Comparison of ENCODE assay signal across 3 cellular contexts in genomic region chr1:247578946-247579460, GRCh38.
A peak's percentile ranks its signal among the peaks of the same experiment; 100 is the strongest.
TF ChIP-seq lines count a peak whose summit lies in the region.

No MANE protein-coding gene starts in this region.

TF ChIP-seq in GM23338, 12 proteins besides CTCF, POLR2A, EP300 and RAD21 (continues in another document):
- no peak for TF ChIP-seq ZNF462 (CRISPR knock-in tag; IDR thresholded peaks at IDR 0.05)
- no peak for TF ChIP-seq NANOG (IDR thresholded peaks at IDR 0.05; ENCODE audit: borderline replicate concordance)
- no peak for TF ChIP-seq JUNB (IDR thresholded peaks at IDR 0.05; ENCODE audit: unreplicated experiment)
- TF ChIP-seq EZH2phosphoT487 (IDR thresholded peaks at IDR 0.05; ENCODE audit: unreplicated experiment), result no peak
- no peak for TF ChIP-seq ZNF331 (CRISPR knock-in tag; IDR thresholded peaks at IDR 0.05; ENCODE audit: low read depth)
- no peak for TF ChIP-seq ZNF114 (CRISPR knock-in tag; IDR thresholded peaks at IDR 0.05)
- no peak for TF ChIP-seq CREB1 (CRISPR knock-in tag; IDR thresholded peaks at IDR 0.05; ENCODE audit: low read depth)
- no peak for TF ChIP-seq POLR2AphosphoS5 (IDR thresholded peaks at IDR 0.05; ENCODE audit: low read depth)
- TF ChIP-seq EZH2 (IDR thresholded peaks at IDR 0.05; ENCODE audit: low read depth, unreplicated experiment), result no peak

TF ChIP-seq in K562, 482 proteins besides CTCF, POLR2A, EP300 and RAD21:
- TF ChIP-seq PHB (CRISPR knock-in tag; IDR thresholded peaks at IDR 0.05), result no peak
- no peak for TF ChIP-seq ATF1 (CRISPR knock-in tag; IDR thresholded peaks at IDR 0.05)
- peak; percentile 16; the same call in 1 of the 2 replicates for TF ChIP-seq ATF1 (tag; IDR thresholded peaks at IDR 0.05)

TF ChIP-seq in WTC11, 78 proteins besides CTCF, POLR2A, EP300 and RAD21:
- TF ChIP-seq, protein P1, sequence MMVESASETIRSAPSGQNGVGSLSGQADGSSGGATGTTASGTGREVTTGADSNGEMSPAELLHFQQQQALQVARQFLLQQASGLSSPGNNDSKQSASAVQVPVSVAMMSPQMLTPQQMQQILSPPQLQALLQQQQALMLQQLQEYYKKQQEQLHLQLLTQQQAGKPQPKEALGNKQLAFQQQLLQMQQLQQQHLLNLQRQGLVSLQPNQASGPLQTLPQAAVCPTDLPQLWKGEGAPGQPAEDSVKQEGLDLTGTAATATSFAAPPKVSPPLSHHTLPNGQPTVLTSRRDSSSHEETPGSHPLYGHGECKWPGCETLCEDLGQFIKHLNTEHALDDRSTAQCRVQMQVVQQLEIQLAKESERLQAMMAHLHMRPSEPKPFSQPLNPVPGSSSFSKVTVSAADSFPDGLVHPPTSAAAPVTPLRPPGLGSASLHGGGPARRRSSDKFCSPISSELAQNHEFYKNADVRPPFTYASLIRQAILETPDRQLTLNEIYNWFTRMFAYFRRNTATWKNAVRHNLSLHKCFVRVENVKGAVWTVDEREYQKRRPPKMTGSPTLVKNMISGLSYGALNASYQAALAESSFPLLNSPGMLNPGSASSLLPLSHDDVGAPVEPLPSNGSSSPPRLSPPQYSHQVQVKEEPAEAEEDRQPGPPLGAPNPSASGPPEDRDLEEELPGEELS (CRISPR knock-in tag; IDR thresholded peaks at IDR 0.05), result no peak
- TF ChIP-seq ZNF671 (CRISPR knock-in tag; IDR thresholded peaks at IDR 0.05) (no peak), EMX1 (CRISPR knock-in tag; IDR thresholded peaks at IDR 0.05) (no peak), ELF4 (CRISPR knock-in tag; IDR thresholded peaks at IDR 0.05; ENCODE audit: low read depth) (no peak), ZNF263 (CRISPR knock-in tag; IDR thresholded peaks at IDR 0.05; ENCODE audit: low read depth) (no peak), ZNF232 (CRISPR knock-in tag; IDR thresholded peaks at IDR 0.05) (no peak), E2F5 (CRISPR knock-in tag; IDR thresholded peaks at IDR 0.05) (no peak), KAT7 (CRISPR knock-in tag; IDR thresholded peaks at IDR 0.05; ENCODE audit: borderline replicate concordance) (no peak), SMAD4 (CRISPR knock-in tag; IDR thresholded peaks at IDR 0.05) (no peak), ZNF281 (CRISPR knock-in tag; IDR thresholded peaks at IDR 0.05) (no peak), JUN (CRISPR knock-in tag; IDR thresholded peaks at IDR 0.05) (no peak)
- TF ChIP-seq, protein P2, sequence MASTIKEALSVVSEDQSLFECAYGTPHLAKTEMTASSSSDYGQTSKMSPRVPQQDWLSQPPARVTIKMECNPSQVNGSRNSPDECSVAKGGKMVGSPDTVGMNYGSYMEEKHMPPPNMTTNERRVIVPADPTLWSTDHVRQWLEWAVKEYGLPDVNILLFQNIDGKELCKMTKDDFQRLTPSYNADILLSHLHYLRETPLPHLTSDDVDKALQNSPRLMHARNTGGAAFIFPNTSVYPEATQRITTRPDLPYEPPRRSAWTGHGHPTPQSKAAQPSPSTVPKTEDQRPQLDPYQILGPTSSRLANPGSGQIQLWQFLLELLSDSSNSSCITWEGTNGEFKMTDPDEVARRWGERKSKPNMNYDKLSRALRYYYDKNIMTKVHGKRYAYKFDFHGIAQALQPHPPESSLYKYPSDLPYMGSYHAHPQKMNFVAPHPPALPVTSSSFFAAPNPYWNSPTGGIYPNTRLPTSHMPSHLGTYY (CRISPR knock-in tag; IDR thresholded peaks at IDR 0.05), result no peak
- TF ChIP-seq, protein P3, sequence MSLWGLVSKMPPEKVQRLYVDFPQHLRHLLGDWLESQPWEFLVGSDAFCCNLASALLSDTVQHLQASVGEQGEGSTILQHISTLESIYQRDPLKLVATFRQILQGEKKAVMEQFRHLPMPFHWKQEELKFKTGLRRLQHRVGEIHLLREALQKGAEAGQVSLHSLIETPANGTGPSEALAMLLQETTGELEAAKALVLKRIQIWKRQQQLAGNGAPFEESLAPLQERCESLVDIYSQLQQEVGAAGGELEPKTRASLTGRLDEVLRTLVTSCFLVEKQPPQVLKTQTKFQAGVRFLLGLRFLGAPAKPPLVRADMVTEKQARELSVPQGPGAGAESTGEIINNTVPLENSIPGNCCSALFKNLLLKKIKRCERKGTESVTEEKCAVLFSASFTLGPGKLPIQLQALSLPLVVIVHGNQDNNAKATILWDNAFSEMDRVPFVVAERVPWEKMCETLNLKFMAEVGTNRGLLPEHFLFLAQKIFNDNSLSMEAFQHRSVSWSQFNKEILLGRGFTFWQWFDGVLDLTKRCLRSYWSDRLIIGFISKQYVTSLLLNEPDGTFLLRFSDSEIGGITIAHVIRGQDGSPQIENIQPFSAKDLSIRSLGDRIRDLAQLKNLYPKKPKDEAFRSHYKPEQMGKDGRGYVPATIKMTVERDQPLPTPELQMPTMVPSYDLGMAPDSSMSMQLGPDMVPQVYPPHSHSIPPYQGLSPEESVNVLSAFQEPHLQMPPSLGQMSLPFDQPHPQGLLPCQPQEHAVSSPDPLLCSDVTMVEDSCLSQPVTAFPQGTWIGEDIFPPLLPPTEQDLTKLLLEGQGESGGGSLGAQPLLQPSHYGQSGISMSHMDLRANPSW (CRISPR knock-in tag; conservative IDR thresholded peaks at IDR 0.05; ENCODE audit: low read depth), result no peak
- TF ChIP-seq, protein P4, sequence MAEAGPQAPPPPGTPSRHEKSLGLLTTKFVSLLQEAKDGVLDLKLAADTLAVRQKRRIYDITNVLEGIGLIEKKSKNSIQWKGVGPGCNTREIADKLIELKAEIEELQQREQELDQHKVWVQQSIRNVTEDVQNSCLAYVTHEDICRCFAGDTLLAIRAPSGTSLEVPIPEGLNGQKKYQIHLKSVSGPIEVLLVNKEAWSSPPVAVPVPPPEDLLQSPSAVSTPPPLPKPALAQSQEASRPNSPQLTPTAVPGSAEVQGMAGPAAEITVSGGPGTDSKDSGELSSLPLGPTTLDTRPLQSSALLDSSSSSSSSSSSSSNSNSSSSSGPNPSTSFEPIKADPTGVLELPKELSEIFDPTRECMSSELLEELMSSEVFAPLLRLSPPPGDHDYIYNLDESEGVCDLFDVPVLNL (CRISPR knock-in tag; IDR thresholded peaks at IDR 0.05; ENCODE audit: borderline replicate concordance, low read depth), result no peak
